11 cellular contexts compared by ENCODE assay signal in the genomic region with DNA sequence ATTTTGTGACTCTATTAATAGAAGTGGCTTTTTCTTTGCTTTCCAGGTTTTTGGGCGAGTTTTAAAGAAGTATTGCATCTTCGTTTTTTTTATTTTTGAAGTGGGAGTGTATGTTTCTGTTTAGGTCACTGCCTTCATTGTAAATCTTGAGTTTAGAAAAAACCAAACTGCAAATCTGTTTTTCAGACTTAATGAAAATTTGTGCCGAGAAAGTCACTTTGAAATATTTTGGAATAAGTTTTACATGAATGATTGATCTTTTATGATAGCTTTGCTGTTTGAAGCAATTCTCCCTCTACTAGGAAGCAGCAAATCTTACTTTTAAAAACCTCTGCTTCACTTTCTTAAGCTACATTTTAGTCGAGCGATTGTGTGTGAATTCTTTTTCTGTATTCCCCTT. TPM values are rescaled to one million over a fixed set of nuclear protein-coding genes. Genes with fewer than 3 reads are reported as not detected.
A peak's percentile ranks its signal among the peaks of the same experiment; 100 is the strongest.
DNase-seq lines count a peak whose midpoint lies in the region; ATAC-seq, FAIRE-seq and TF ChIP-seq lines count a peak whose summit lies in the region.
"Had no signal": no experiment of that assay in that cellular context is flagged by ENCODE, and none has a peak within 500 bp of the region (broad histone marks: within the 10 kb centered on the region; RNA-seq: fewer than 3 reads in every experiment).

No MANE protein-coding gene starts in this region.

- no peak overlapping the region for H3K27ac ChIP-seq in HUES48 (ENCODE audit: low read depth, low read length)
- no peak overlapping the region for H3K27ac ChIP-seq in naive thymus-derived CD4-positive, alpha-beta T cell (ENCODE audit: low read depth, low read length)

- H3K9me3 Mint-ChIP-seq in chondrocyte (ENCODE audit: low read depth) = no peaks in the 10 kb centered on the region
- peaks cover 0 to 12% (median 0%) of the 10 kb centered on the region in 11 donors for H3K9me3 Mint-ChIP-seq in naive thymus-derived CD4-positive, alpha-beta T cell

- no peak overlapping the region; the same call in 1 of the 2 replicates for H3K9ac ChIP-seq in HUES48 (ENCODE audit: low read depth, low read length)

- H3K27me3 Mint-ChIP-seq in chondrocyte (ENCODE audit: low read depth) = no peaks in the 10 kb centered on the region
- no peaks in the 10 kb centered on the region for H3K27me3 Mint-ChIP-seq in naive thymus-derived CD4-positive, alpha-beta T cell

- intact Hi-C loops in naive thymus-derived CD4-positive, alpha-beta T cell (cut with micrococcal nuclease) = loop anchor here (5.0 to 10.0 kb wide), 4 partner anchors 120 to 1540 kb away; a partner anchor contains a TSS

- peaks cover 47% of the 10 kb centered on the region for H3K4me1 ChIP-seq in HUES48 (ENCODE audit: control insufficient read depth, insufficient read depth, low read length)
- H3K4me1 ChIP-seq in naive thymus-derived CD4-positive, alpha-beta T cell (ENCODE audit: control insufficient read depth in 2 of 2, insufficient read depth in 2 of 2, low read length in 2 of 2) = peaks cover 25 to 45% of the 10 kb centered on the region in 2 donors

- peaks cover 69% of the 10 kb centered on the region for H3K4me1 Mint-ChIP-seq in chondrocyte (ENCODE audit: low read depth)
- H3K4me1 Mint-ChIP-seq in naive thymus-derived CD4-positive, alpha-beta T cell = peaks cover 55 to 85% (median 76%) of the 10 kb centered on the region in 7 donors

- H3K4me3 Mint-ChIP-seq in chondrocyte (ENCODE audit: unreplicated experiment) = peak overlapping the region; percentile 86
- H3K4me3 Mint-ChIP-seq in naive thymus-derived CD4-positive, alpha-beta T cell = peak overlapping the region; percentile 62 to 100 (median 99)

- FAIRE-seq in urothelium cell line (lab: Jason Lieb, UNC) = no peak

- H3K27me3 ChIP-seq in HUES48 (ENCODE audit: control insufficient read depth, insufficient read depth, low read length) = no peaks in the 10 kb centered on the region
- no peaks in the 10 kb centered on the region for H3K27me3 ChIP-seq in naive thymus-derived CD4-positive, alpha-beta T cell (ENCODE audit: control insufficient read depth in 2 of 2, insufficient read depth in 2 of 2, low read length in 2 of 2)

- no peak for DNase-seq in AG09309 (ENCODE audit: low read depth)
- DNase-seq in chondrocyte (ENCODE audit: low spot score) = no peak
- no peak for DNase-seq in naive thymus-derived CD4-positive, alpha-beta T cell
- DNase-seq in NCI-H526 (lab: John Stamatoyannopoulos, UW) = no peak
- no peak for DNase-seq in HPDE6-E6E7 (ENCODE audit: extremely low spot score)
- DNase-seq in urothelium cell line (ENCODE audit: low spot score) = no peak
- no peak for DNase-seq in NAMALWA (ENCODE audit: low spot score)
- DNase-seq: activated CD4-positive, CD25-positive, alpha-beta regulatory T cell; foreskin melanocyte; stimulated activated CD4-positive, alpha-beta T cell treated with anti-CD3 and anti-CD28 coated beads, Interleukin-2, amount 100 ng/mL, for 48 hours had no signal

- H3K36me3 Mint-ChIP-seq in chondrocyte (ENCODE audit: low read depth) = peaks cover 4% of the 10 kb centered on the region
- peaks cover 4 to 17% (median 15%) of the 10 kb centered on the region in 5 donors for H3K36me3 Mint-ChIP-seq in naive thymus-derived CD4-positive, alpha-beta T cell

- H3K36me3 ChIP-seq in HUES48 (ENCODE audit: control insufficient read depth, insufficient read depth, low read length) = peaks cover 13% of the 10 kb centered on the region
- no peaks in the 10 kb centered on the region for H3K36me3 ChIP-seq in naive thymus-derived CD4-positive, alpha-beta T cell (ENCODE audit: control insufficient read depth in 2 of 3, insufficient read depth in 3 of 3, low read length in 3 of 3)

- POLR2A ChIA-PET in naive thymus-derived CD4-positive, alpha-beta T cell (lab: Charles Lee) = interaction anchor here (0.9 to 6.5 kb wide), 6 partner anchors 7 to 165 kb away, joined by 3 to 109 read pairs (median 27); a partner anchor contains a TSS

- H3K4me3 ChIP-seq in AG09309 (ENCODE audit: control insufficient read depth, low read depth, low read length) = peak overlapping the region; percentile 11
- peak overlapping the region; percentile 76 for H3K4me3 ChIP-seq in HUES48 (ENCODE audit: low read depth, low read length)
- H3K4me3 ChIP-seq in naive thymus-derived CD4-positive, alpha-beta T cell (ENCODE audit: low read length) = peak overlapping the region; percentile 60

- TF ChIP-seq CTCF in AG09309 (IDR thresholded peaks at IDR 0.05; ENCODE audit: control insufficient read depth, insufficient read depth, low read depth, low read length, missing control alignments) = no peak
- no peak for TF ChIP-seq CTCF in chondrocyte (IDR thresholded peaks at IDR 0.05)

- ATAC-seq in naive thymus-derived CD4-positive, alpha-beta T cell = no peak

- peak overlapping the region; percentile 94 for H3K27ac Mint-ChIP-seq in chondrocyte (ENCODE audit: unreplicated experiment)
- H3K27ac Mint-ChIP-seq in naive thymus-derived CD4-positive, alpha-beta T cell = peak overlapping the region; percentile 24 to 99 (median 56)

- CTCF ChIA-PET in naive thymus-derived CD4-positive, alpha-beta T cell (lab: Charles Lee) = interaction anchor here (0.6 to 0.9 kb wide), 3 partner anchors 19 to 208 kb away, joined by 3 read pairs; a partner anchor contains a TSS

- H3K9me3 ChIP-seq in HUES48 (ENCODE audit: control insufficient read depth, insufficient read depth, low read length) = no peaks in the 10 kb centered on the region
- no peaks in the 10 kb centered on the region for H3K9me3 ChIP-seq in naive thymus-derived CD4-positive, alpha-beta T cell (ENCODE audit: control insufficient read depth in 2 of 3, low read length in 3 of 3)

RNA-seq across cellular contexts. Expression of a gene that starts 2.2 kb away (rescaled TPM):
- 106 to 119 TPM (median 113 TPM) in 3 replicates for total RNA-seq in chondrocyte
- 100 to 1,000 TPM in 2 of 5 experiments, 10 to 100 TPM in 3; 82.5 to 170 (median 92.5) TPM for total RNA-seq in naive thymus-derived CD4-positive, alpha-beta T cell
- 10 to 100 TPM; 70.8 to 94.9 TPM for polyA plus RNA-seq in naive thymus-derived CD4-positive, alpha-beta T cell

Comparison
In these comparisons a context has a peak if more than half of its experiments do, and no peak if none do; other contexts are left out.
1. H3K4me3 ChIP-seq: peak in every context shown above with its lines; median percentile 76 in HUES48; 60 in naive thymus-derived CD4-positive, alpha-beta T cell; 11 in AG09309.